Comparison of ENCODE assay signal across 14 cellular contexts in genomic region chr21:31720330-31720729, GRCh38.
"Had no signal": no experiment of that assay in that cellular context is flagged by ENCODE, and none has a peak within 500 bp of the region (broad histone marks: within the 10 kb centered on the region; RNA-seq: fewer than 3 reads in every experiment).

No MANE protein-coding gene starts in this region.

- ATAC-seq: left lobe of liver had no signal

- H3K27ac Mint-ChIP-seq: activated B cell treated with CpG ODN at 0.5 μM for 24 hours had no signal

- H3K36me3 ChIP-seq: colonic mucosa, tibial nerve had no signal

- DNase-seq: activated B cell treated with CpG ODN at 0.5 μM for 24 hours; activated CD4-positive, alpha-beta T cell treated with anti-CD3 and anti-CD28 coated beads, Interleukin-2, amount 50 U/mL, for 1 hour; activated gamma-delta T cell treated with Interleukin-2 at 50 U/mL for 16 hours; activated T-cell treated with anti-CD3 and anti-CD28 coated beads, Interleukin-2, amount 50 U/mL, for 1 hour; colonic mucosa; foreskin melanocyte; head of caudate nucleus; mesendoderm; small intestine; T1000 had no signal

- H3K4me3 ChIP-seq: colonic mucosa, tibial nerve had no signal

- H3K27ac ChIP-seq: colonic mucosa, tibial nerve had no signal

- FAIRE-seq: endothelial cell of umbilical vein, islet of Langerhans, small intestine had no signal

- H3K27me3 ChIP-seq: colonic mucosa, tibial nerve had no signal

- H3K27me3 Mint-ChIP-seq: activated B cell treated with CpG ODN at 0.5 μM for 24 hours had no signal

- H3K4me3 Mint-ChIP-seq: activated B cell treated with CpG ODN at 0.5 μM for 24 hours had no signal

- H3K9me3 ChIP-seq: colonic mucosa, tibial nerve had no signal

- H3K9me3 Mint-ChIP-seq: activated B cell treated with CpG ODN at 0.5 μM for 24 hours had no signal
